In the genomic region with DNA sequence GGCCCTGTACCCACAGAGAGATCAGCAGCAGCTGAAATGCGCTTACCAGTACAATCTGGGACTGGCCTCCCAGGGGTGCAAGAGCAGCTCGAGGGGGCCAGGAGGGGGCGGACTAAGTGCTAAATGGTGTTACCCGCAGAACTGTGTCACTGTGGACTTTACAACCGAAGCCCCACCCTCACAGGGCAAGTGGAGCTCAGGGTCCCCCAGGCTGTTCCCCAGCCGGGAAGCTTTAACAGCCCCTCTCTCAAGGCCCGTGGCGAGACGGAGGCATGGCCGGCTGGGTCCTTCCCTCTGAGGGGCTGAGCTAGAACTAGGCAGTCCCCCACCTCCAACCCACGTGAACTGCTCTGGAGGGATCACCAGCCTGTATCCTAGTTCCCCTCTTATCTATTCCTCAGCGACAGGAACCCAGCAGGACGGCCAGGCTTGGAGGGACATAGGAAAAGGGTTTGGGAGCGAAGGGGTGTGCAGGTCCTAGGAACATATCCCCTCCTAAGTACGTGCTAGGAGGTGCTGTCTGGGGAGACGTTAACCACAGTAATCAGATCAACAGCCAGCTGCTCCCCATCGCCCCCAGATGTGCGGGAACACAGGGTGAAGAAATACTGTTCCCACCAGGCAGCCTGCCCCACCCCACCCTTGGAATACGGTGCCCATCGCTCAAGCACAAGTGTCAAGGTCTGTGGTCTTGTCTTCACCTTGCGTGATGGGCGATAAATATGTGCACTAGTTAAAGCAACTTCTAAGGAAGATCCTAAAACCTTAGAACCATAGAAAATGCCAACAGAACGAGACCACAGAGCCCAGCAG, we compare ENCODE assay signal across 10 cellular contexts. TPM values are rescaled to one million over a fixed set of nuclear protein-coding genes. Genes with fewer than 3 reads are reported as not detected.
DNase-seq lines count a peak whose midpoint lies in the region; ATAC-seq and TF ChIP-seq lines count a peak whose summit lies in the region.
"Had no signal": no experiment of that assay in that cellular context is flagged by ENCODE, and none has a peak within 500 bp of the region (broad histone marks: within the 10 kb centered on the region; RNA-seq: fewer than 3 reads in every experiment).

No MANE protein-coding gene starts in this region.

- H3K27me3 Mint-ChIP-seq in naive B cell = no peaks in the 10 kb centered on the region

- H3K4me1 ChIP-seq in heart left ventricle = peaks cover 0 to 87% (median 67%) of the 10 kb centered on the region in 12 donors
- peaks cover 83% of the 10 kb centered on the region for H3K4me1 ChIP-seq in upper lobe of right lung

- H3K36me3 ChIP-seq in heart left ventricle (peaks cover 0 to 19% (median 15%) of the 10 kb centered on the region in 9 donors), upper lobe of right lung (peaks cover 10% of the 10 kb centered on the region)

- 69 to 83% (median 75%) methylated on average over 21 to 23 of the region's 23 CpGs for WGBS in heart left ventricle, 4 donors

- no peak overlapping the region for H3K4me3 ChIP-seq in heart left ventricle
- no peak overlapping the region for H3K4me3 ChIP-seq in upper lobe of right lung

- peaks cover 46 to 71% (median 67%) of the 10 kb centered on the region in 3 donors for H3K4me1 Mint-ChIP-seq in naive B cell

- intact Hi-C loops in heart left ventricle (cut with DNase I) (no loop called here), left cardiac atrium (cut with DNase I) (no loop called here), upper lobe of right lung (cut with DNase I) (no loop called here)

- ATAC-seq in heart left ventricle (no peak), left cardiac atrium (no peak), naive B cell (ENCODE audit: low read depth in 2 of 2) (no peak), upper lobe of right lung (no peak), HG02981 (IDR thresholded peaks at IDR 0.05; ENCODE audit: unreplicated experiment) (no peak)

- DNase-seq in heart left ventricle (peak in 1 of 5 donors; percentile 48), left cardiac atrium (no peak), amniotic epithelial cell (ENCODE audit: low read depth) (peak; percentile 60), naive B cell (no peak), upper lobe of right lung (no peak), superior temporal gyrus (ENCODE audit: extremely low spot score) (no peak), cerebellar cortex (ENCODE audit: low spot score) (no peak)
- DNase-seq: COR-L47, RPMI8226 had no signal

- no peak for TF ChIP-seq POLR2A in heart left ventricle (IDR thresholded peaks at IDR 0.05)

- H3K27ac ChIP-seq in heart left ventricle (peak overlapping the region in 7 of 12 donors; percentile 79 to 96 (median 90)), upper lobe of right lung (peak overlapping the region; percentile 89)

- peak overlapping the region in 5 of 6 donors; percentile 66 to 91 (median 84) for H3K27ac Mint-ChIP-seq in naive B cell

- TF ChIP-seq CTCF in heart left ventricle (IDR thresholded peaks at IDR 0.05) = peak in 1 of 12 donors; percentile 6
- no peak for TF ChIP-seq CTCF in upper lobe of right lung (IDR thresholded peaks at IDR 0.05)

- peak overlapping the region in 2 of 8 donors; percentile 33 to 67 for H3K4me3 Mint-ChIP-seq in naive B cell

- H3K9me3 ChIP-seq in heart left ventricle = no peaks in the 10 kb centered on the region
- no peaks in the 10 kb centered on the region for H3K9me3 ChIP-seq in upper lobe of right lung

- H3K9me3 Mint-ChIP-seq in naive B cell = no peaks in the 10 kb centered on the region

- peaks cover 0 to 14% of the 10 kb centered on the region in 2 donors for H3K36me3 Mint-ChIP-seq in naive B cell

- H3K27me3 ChIP-seq in heart left ventricle (no peaks in the 10 kb centered on the region), upper lobe of right lung (no peaks in the 10 kb centered on the region)

RNA-seq across cellular contexts. Expression of gene ZBTB17, which starts 24.4 kb away (rescaled TPM):
- 10 to 100 TPM; 14.5 to 29.2 (median 20.7) TPM for total RNA-seq in heart left ventricle
- polyA plus RNA-seq in heart left ventricle = 10 to 100 TPM; 26.5 to 28.2 TPM
- 10 to 100 TPM; 22.4 to 24.6 TPM for total RNA-seq in left cardiac atrium
- 10 to 100 TPM in 3 of 6 donors, 1 to 10 TPM in 3; 3.6 to 34.9 (median 10.0) TPM for polyA plus RNA-seq in naive B cell (ENCODE audit: low read depth in 6 of 6)
- total RNA-seq in upper lobe of right lung = 42.3 TPM

RNA-seq across cellular contexts. Expression of gene SRARP, which starts 52.5 kb away (rescaled TPM):
- total RNA-seq in heart left ventricle (1 to 10 TPM in 1 of 9 donors, under 1 TPM in 7, not detected in 1; 0.08 to 1.7 (median 0.21) TPM), left cardiac atrium (under 1 TPM; 0.15 to 0.52 TPM), upper lobe of right lung (not detected)
- polyA plus RNA-seq in heart left ventricle (1 to 10 TPM in 1 of 2 donors, under 1 TPM in 1; 0.32 to 1.1 TPM), naive B cell (ENCODE audit: low read depth in 6 of 6) (not detected)
